24 cellular contexts compared by ENCODE assay signal in the genomic region with DNA sequence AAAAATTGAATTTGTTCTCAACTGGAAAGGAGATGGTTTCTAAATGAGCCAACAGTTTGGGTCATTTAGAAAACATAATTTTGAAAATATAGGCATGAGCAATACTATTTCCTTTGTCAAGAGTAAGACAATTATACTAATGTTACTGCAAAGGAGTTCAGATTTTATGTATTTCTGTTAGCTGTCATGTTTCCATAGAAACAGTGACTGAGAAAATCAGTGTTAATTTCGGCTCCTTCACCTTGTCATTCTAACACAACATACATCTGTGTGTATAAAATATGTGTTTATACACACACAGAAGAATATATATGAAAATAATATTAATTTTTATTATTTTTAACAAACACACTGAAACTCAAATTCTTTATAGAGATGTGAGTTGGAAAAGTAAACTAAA.
"Had no signal": no experiment of that assay in that cellular context is flagged by ENCODE, and none has a peak within 500 bp of the region (broad histone marks: within the 10 kb centered on the region; RNA-seq: fewer than 3 reads in every experiment).

No MANE protein-coding gene starts in this region.

- H3K36me3 ChIP-seq: stomach, suprapubic skin, thoracic aorta, thyroid gland, tibial artery, tibial nerve, transverse colon, upper lobe of left lung, upper lobe of right lung, uterus, vagina had no signal

- DNase-seq: stimulated activated CD4-positive, alpha-beta T cell treated with anti-CD3 and anti-CD28 coated beads, Interleukin-2, amount 100 ng/mL, for 48 hours; stimulated activated CD4-positive, alpha-beta T cell treated with anti-CD3 and anti-CD28 coated beads, Interleukin-4, amount 100 ng/mL, for 1 hour; stimulated activated CD4-positive, alpha-beta T cell treated with anti-CD3 and anti-CD28 coated beads, Interleukin-4, amount 100 ng/mL, for 24 hours; stimulated activated CD4-positive, alpha-beta T cell treated with anti-CD3 and anti-CD28 coated beads, Interleukin-4, amount 100 ng/mL, for 4 hours; stimulated activated CD8-positive, alpha-beta memory T cell treated with anti-CD3 and anti-CD28 coated beads, Interleukin-4, amount 100 ng/mL, for 48 hours; stimulated activated naive B cell treated with anti-CD40 and anti-IgM and Interleukin-4, amounts not matched to agents 10 μg/mL and 1 μg/mL and 100 μg/mL, for 72 hours; stimulated activated naive CD4-positive, alpha-beta T cell; stimulated activated naive CD4-positive, alpha-beta T cell treated with Interleukin-2 at 50 U/mL for 16 hours; stimulated activated naive CD8-positive, alpha-beta T cell treated with anti-CD3 and anti-CD28 coated beads, Interleukin-15, amount 100 ng/mL, for 72 hours; stimulated activated naive CD8-positive, alpha-beta T cell treated with anti-CD3 and anti-CD28 coated beads, Interleukin-15, Interleukin-2, amounts not matched to agents 100 U/mL and 50 U/mL, for 24 hours; stomach; substantia nigra; testis; thyroid gland; tibial artery; transverse colon; trophoblast cell; upper lobe of left lung; upper lobe of right lung; uterus had no signal

- H3K27me3 ChIP-seq: stomach, suprapubic skin, testis, thyroid gland, tibial artery, tibial nerve, transverse colon, upper lobe of left lung, upper lobe of right lung, uterus, vagina had no signal

- H3K27ac ChIP-seq: stomach, suprapubic skin, testis, thoracic aorta, thyroid gland, tibial artery, tibial nerve, transverse colon, upper lobe of left lung, upper lobe of right lung, uterus, vagina had no signal

- H3K4me3 ChIP-seq: stomach, suprapubic skin, testis, thoracic aorta, thyroid gland, tibial artery, tibial nerve, transverse colon, upper lobe of left lung, upper lobe of right lung, uterus, vagina had no signal

- H3K9me3 ChIP-seq: stomach, suprapubic skin, testis, thoracic aorta, thyroid gland, tibial artery, tibial nerve, transverse colon, upper lobe of left lung, upper lobe of right lung, uterus, vagina had no signal
